Comparison of ENCODE assay signal across 1 cellular context in genomic region chr14:39614292-39614923, GRCh38.
TF ChIP-seq lines count a peak whose summit lies in the region.

No MANE protein-coding gene starts in this region.

TF ChIP-seq in HepG2, 621 proteins besides CTCF, POLR2A, EP300 and RAD21 (continued from another document):
- TF ChIP-seq, protein P1, sequence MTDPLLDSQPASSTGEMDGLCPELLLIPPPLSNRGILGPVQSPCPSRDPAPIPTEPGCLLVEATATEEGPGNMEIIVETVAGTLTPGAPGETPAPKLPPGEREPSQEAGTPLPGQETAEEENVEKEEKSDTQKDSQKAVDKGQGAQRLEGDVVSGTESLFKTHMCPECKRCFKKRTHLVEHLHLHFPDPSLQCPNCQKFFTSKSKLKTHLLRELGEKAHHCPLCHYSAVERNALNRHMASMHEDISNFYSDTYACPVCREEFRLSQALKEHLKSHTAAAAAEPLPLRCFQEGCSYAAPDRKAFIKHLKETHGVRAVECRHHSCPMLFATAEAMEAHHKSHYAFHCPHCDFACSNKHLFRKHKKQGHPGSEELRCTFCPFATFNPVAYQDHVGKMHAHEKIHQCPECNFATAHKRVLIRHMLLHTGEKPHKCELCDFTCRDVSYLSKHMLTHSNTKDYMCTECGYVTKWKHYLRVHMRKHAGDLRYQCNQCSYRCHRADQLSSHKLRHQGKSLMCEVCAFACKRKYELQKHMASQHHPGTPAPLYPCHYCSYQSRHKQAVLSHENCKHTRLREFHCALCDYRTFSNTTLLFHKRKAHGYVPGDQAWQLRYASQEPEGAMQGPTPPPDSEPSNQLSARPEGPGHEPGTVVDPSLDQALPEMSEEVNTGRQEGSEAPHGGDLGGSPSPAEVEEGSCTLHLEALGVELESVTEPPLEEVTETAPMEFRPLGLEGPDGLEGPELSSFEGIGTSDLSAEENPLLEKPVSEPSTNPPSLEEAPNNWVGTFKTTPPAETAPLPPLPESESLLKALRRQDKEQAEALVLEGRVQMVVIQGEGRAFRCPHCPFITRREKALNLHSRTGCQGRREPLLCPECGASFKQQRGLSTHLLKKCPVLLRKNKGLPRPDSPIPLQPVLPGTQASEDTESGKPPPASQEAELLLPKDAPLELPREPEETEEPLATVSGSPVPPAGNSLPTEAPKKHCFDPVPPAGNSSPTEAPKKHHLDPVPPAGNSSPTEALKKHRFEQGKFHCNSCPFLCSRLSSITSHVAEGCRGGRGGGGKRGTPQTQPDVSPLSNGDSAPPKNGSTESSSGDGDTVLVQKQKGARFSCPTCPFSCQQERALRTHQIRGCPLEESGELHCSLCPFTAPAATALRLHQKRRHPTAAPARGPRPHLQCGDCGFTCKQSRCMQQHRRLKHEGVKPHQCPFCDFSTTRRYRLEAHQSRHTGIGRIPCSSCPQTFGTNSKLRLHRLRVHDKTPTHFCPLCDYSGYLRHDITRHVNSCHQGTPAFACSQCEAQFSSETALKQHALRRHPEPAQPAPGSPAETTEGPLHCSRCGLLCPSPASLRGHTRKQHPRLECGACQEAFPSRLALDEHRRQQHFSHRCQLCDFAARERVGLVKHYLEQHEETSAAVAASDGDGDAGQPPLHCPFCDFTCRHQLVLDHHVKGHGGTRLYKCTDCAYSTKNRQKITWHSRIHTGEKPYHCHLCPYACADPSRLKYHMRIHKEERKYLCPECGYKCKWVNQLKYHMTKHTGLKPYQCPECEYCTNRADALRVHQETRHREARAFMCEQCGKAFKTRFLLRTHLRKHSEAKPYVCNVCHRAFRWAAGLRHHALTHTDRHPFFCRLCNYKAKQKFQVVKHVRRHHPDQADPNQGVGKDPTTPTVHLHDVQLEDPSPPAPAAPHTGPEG (CRISPR knock-in tag; IDR thresholded peaks at IDR 0.05) = no peak
- no peak for TF ChIP-seq ZNF501 (CRISPR knock-in tag; IDR thresholded peaks at IDR 0.05)
